9 cellular contexts compared by ENCODE assay signal in genomic region chr15:91055548-91056331, GRCh38. TPM values are rescaled to one million over a fixed set of nuclear protein-coding genes. Genes with fewer than 3 reads are reported as not detected.
A peak's percentile ranks its signal among the peaks of the same experiment; 100 is the strongest.
DNase-seq lines count a peak whose midpoint lies in the region; ATAC-seq, FAIRE-seq and TF ChIP-seq lines count a peak whose summit lies in the region.
"Had no signal": no experiment of that assay in that cellular context is flagged by ENCODE, and none has a peak within 500 bp of the region (broad histone marks: within the 10 kb centered on the region; RNA-seq: fewer than 3 reads in every experiment).

No MANE protein-coding gene starts in this region.

- H3K4me3 Mint-ChIP-seq in CD14-positive monocyte, result peak overlapping the region; percentile 44 to 65

- peaks cover 31 to 59% (median 38%) of the 10 kb centered on the region in 3 donors for H3K27me3 Mint-ChIP-seq in CD14-positive monocyte (ENCODE audit: low read depth in 3 of 3)

- no peaks in the 10 kb centered on the region for H3K9me3 ChIP-seq in keratinocyte (ENCODE audit: control insufficient read depth, low read depth, low read length)

- H3K9me1 ChIP-seq in keratinocyte (ENCODE audit: control insufficient read depth, extremely low read depth, insufficient read depth, low read length), result no peaks in the 10 kb centered on the region

- H3K4me1 ChIP-seq in keratinocyte (ENCODE audit: control insufficient read depth, extremely low read depth, insufficient read depth, low read length), result no peaks in the 10 kb centered on the region

- peaks cover 10% of the 10 kb centered on the region for H3K4me1 Mint-ChIP-seq in CD14-positive monocyte

- H3K36me3 Mint-ChIP-seq in CD14-positive monocyte, result no peaks in the 10 kb centered on the region
- H3K36me3 Mint-ChIP-seq: IgD-negative memory B cell had no signal

- H4K20me1 ChIP-seq in keratinocyte (ENCODE audit: control insufficient read depth, extremely low read depth, insufficient read depth, low read length), result no peaks in the 10 kb centered on the region

- no peak overlapping the region for H3K4me3 ChIP-seq in keratinocyte (ENCODE audit: control insufficient read depth in 2 of 3, extremely low read depth in 1 of 3, insufficient read depth in 2 of 3, low read depth in 1 of 3, low read length in 3 of 3)

- H3K9ac ChIP-seq in keratinocyte (ENCODE audit: control insufficient read depth, extremely low read depth, insufficient read depth, low read length), result no peak overlapping the region

- TF ChIP-seq CTCF in CD14-positive monocyte (IDR thresholded peaks at IDR 0.05) (peak; percentile 74), keratinocyte (optimal IDR thresholded peaks at IDR 0.05 in 1 of 3, IDR thresholded peaks at IDR 0.05 in 1 of 3, conservative IDR thresholded peaks at IDR 0.05 in 1 of 3; ENCODE audit: extremely low read depth in 1 of 3, insufficient read depth in 2 of 3, low read length in 3 of 3) (peak; percentile 80 to 90 (median 90))

- peaks cover 10% of the 10 kb centered on the region for H3K27me3 ChIP-seq in keratinocyte (ENCODE audit: control insufficient read depth, extremely low read depth, insufficient read depth, low read length)

- peak; percentile 96 for FAIRE-seq in keratinocyte (lab: Jason Lieb, UNC)

- H3K4me2 ChIP-seq in keratinocyte (ENCODE audit: control insufficient read depth, extremely low read depth, insufficient read depth, low read depth, low read length), result no peak overlapping the region

- ATAC-seq in GM21381 (IDR thresholded peaks at IDR 0.05; ENCODE audit: unreplicated experiment) (peak; percentile 70), GM21515 (IDR thresholded peaks at IDR 0.05; ENCODE audit: unreplicated experiment) (no peak)

- H3K36me3 ChIP-seq in keratinocyte (ENCODE audit: control insufficient read depth in 2 of 2, extremely low read depth in 1 of 2, insufficient read depth in 2 of 2, low read length in 2 of 2), result no peaks in the 10 kb centered on the region

- intact Hi-C loops in CD14-positive monocyte (cut with micrococcal nuclease), result loop anchor here (2.0 to 5.0 kb wide), 2 partner anchors 217 kb away; no protein-coding TSS in a partner anchor

- DNase-seq in CD14-positive monocyte (ENCODE audit: low spot score) (no peak), NCI-H187 (lab: John Stamatoyannopoulos, UW) (peak; percentile 72 to 83), T follicular helper cell (ENCODE audit: low read depth) (peak; percentile 11), cerebellum (ENCODE audit: low spot score) (peak; percentile 88), keratinocyte (ENCODE audit: low read depth, low spot score) (no peak)
- peak in 2 of 3 experiments; percentile 11 to 33 for DNase-seq in stimulated activated CD4-positive, alpha-beta T cell treated with anti-CD3 and anti-CD28 coated beads, TNF-alpha, amount 100 ng/mL, for 24 hours (ENCODE audit: low read depth in 3 of 3)

- H3K27ac Mint-ChIP-seq in CD14-positive monocyte, result no peak overlapping the region
- H3K27ac Mint-ChIP-seq: IgD-negative memory B cell had no signal

- H3K9me3 Mint-ChIP-seq in CD14-positive monocyte, result peaks cover 0 to 3% (median 0%) of the 10 kb centered on the region in 7 donors

- H2AFZ ChIP-seq in keratinocyte (ENCODE audit: control insufficient read depth, low read length), result no peak overlapping the region

- dilution Hi-C loops in keratinocyte (cut with MboI; ENCODE audit: extremely low pct_ligation_motif_present, low sequenced_read_pairs), result loop anchor here (25.0 kb wide), 1 partner anchor 207 kb away; no protein-coding TSS in a partner anchor

- no peaks in the 10 kb centered on the region for H3K79me2 ChIP-seq in keratinocyte (ENCODE audit: control insufficient read depth, insufficient read depth, low read length)

- no peak overlapping the region for H3K27ac ChIP-seq in keratinocyte (ENCODE audit: control insufficient read depth, insufficient read depth, low read length)

RNA-seq across cellular contexts. Expression of gene VPS33B, which starts 33.3 kb away (rescaled TPM):
- polyA plus RNA-seq in CD14-positive monocyte, result 1 to 10 TPM; 4.0 to 4.8 TPM
- total RNA-seq in cerebellum, result 11.3 TPM
- 16.2 to 20.9 TPM (median 20.2 TPM) in 3 replicates for polyA plus RNA-seq in keratinocyte
- 11.2 TPM for polyA plus RNA-seq in keratinocyte (2011; ENCODE audit: low read depth)
- polyA plus RNA-seq in keratinocyte (2011; cell fraction: cytosol; rRNA removed), result 8.7 and 11.7 TPM in 2 replicates
- polyA plus RNA-seq in keratinocyte (2011; cell fraction: nucleus; rRNA removed), result 29.4 and 34.7 TPM in 2 replicates
- 14.7 and 23.0 TPM in 2 replicates for polyA plus RNA-seq in keratinocyte (2012; ENCODE audit: low replicate concordance)
- polyA minus RNA-seq in keratinocyte, result 15.4 to 38.6 TPM (median 18.1 TPM) in 3 replicates
- 20.0 TPM for polyA minus RNA-seq in keratinocyte (2011; cell fraction: cytosol; rRNA and poly(A)+ RNA removed)
- polyA minus RNA-seq in keratinocyte (2011; cell fraction: nucleus; rRNA and poly(A)+ RNA removed), result 14.2 and 31.9 TPM in 2 replicates

RNA-seq across cellular contexts. Expression of gene SV2B, which starts 44.3 kb away (rescaled TPM):
- polyA plus RNA-seq in CD14-positive monocyte, result not detected
- 51.8 TPM for total RNA-seq in cerebellum
- 0.01 to 0.04 TPM in 2 of 3 replicates, not detected in the other for polyA plus RNA-seq in keratinocyte
- not detected for polyA plus RNA-seq in keratinocyte (2011; ENCODE audit: low read depth)
- polyA plus RNA-seq in keratinocyte (2011; cell fraction: cytosol; rRNA removed), result 0.01 and 0.03 TPM in 2 replicates
- polyA plus RNA-seq in keratinocyte (2011; cell fraction: nucleus; rRNA removed), result 0.04 and 0.14 TPM in 2 replicates
- 0.04 TPM in 1 of 2 replicates, not detected in the other for polyA plus RNA-seq in keratinocyte (2012; ENCODE audit: low replicate concordance)
- 0.20 TPM in 1 of 3 replicates, not detected in the others for polyA minus RNA-seq in keratinocyte
- polyA minus RNA-seq in keratinocyte (2011; cell fraction: cytosol; rRNA and poly(A)+ RNA removed), result not detected
- 0.62 TPM in 1 of 2 replicates, not detected in the other for polyA minus RNA-seq in keratinocyte (2011; cell fraction: nucleus; rRNA and poly(A)+ RNA removed)

Comparison
In these comparisons a context has a peak if more than half of its experiments do, and no peak if none do; other contexts are left out.
1. DNase-seq: peak in NCI-H187 (2 of 2), T follicular helper cell (single experiment), cerebellum (single experiment) and stimulated activated CD4-positive, alpha-beta T cell treated with anti-CD3 and anti-CD28 coated beads, TNF-alpha, amount 100 ng/mL, for 24 hours (2 of 3); none in CD14-positive monocyte (single experiment) and keratinocyte (single experiment).